ENCODE assay signal across 33 cellular contexts in genomic region chr16:79159650-79160049, GRCh38.
"Had no signal": no experiment of that assay in that cellular context is flagged by ENCODE, and none has a peak within 500 bp of the region (broad histone marks: within the 10 kb centered on the region; RNA-seq: fewer than 3 reads in every experiment).

No MANE protein-coding gene starts in this region.

- H3K27ac ChIP-seq: adrenal gland, body of pancreas, brain microvascular endothelial cell, breast epithelium, VCaP had no signal

- H3K4me3 Mint-ChIP-seq: activated B cell treated with CpG ODN at 0.5 μM for 24 hours; activated CD4-positive, alpha-beta memory T cell treated with anti-CD3 and anti-CD28 coated beads for 36 hours; activated CD4-positive, alpha-beta T cell treated with anti-CD3 and anti-CD28 coated beads, Interleukin-2, amount 10 ng/mL, durations not matched to agents 24 days and 14 days; activated CD8-positive, alpha-beta memory T cell treated with anti-CD3 and anti-CD28 coated beads, Interleukin-2, amount 10 ng/mL, durations not matched to agents 7 days and 5 days; activated CD8-positive, alpha-beta T cell treated with anti-CD3 and anti-CD28 coated beads for 36 hours; activated naive CD4-positive, alpha-beta T cell treated with anti-CD3 and anti-CD28 coated beads for 36 hours; activated naive CD8-positive, alpha-beta T cell treated with anti-CD3 and anti-CD28 coated beads for 36 hours; activated T-cell treated with anti-CD3 and anti-CD28 coated beads, Interleukin-2, amount 50 U/mL, for 24 hours; T-helper 1 cell treated with Interleukin-12 subunit alpha and Interleukin-12 subunit beta and Interleukin-4 antibody, amounts not matched to agents 30 μg/mL and 1 μg/mL, for 36 hours; T-helper 2 cell treated with Interferon-gamma antibody and Interleukin-4, amounts not matched to agents 5 μg/mL and 100 μg/mL, for 36 hours had no signal

- H3K36me3 Mint-ChIP-seq: activated CD4-positive, alpha-beta memory T cell treated with anti-CD3 and anti-CD28 coated beads for 36 hours; activated CD8-positive, alpha-beta memory T cell treated with anti-CD3 and anti-CD28 coated beads, Interleukin-2, amount 10 ng/mL, durations not matched to agents 7 days and 5 days; activated naive CD8-positive, alpha-beta T cell treated with anti-CD3 and anti-CD28 coated beads for 36 hours had no signal

- H3K36me3 ChIP-seq: adrenal gland, brain microvascular endothelial cell, breast epithelium had no signal

- ATAC-seq: activated CD8-positive, alpha-beta memory T cell treated with anti-CD3 and anti-CD28 coated beads, Interleukin-2, amount 10 ng/mL, durations not matched to agents 7 days and 5 days; activated CD8-positive, alpha-beta T cell treated with anti-CD3 and anti-CD28 coated beads for 36 hours; activated naive CD4-positive, alpha-beta T cell treated with anti-CD3 and anti-CD28 coated beads, Interleukin-2, amount 50 U/mL, for 72 hours; body of pancreas had no signal

- H3K9me3 ChIP-seq: adrenal gland, body of pancreas, breast epithelium had no signal

- H3K27me3 ChIP-seq: adrenal gland, body of pancreas, brain microvascular endothelial cell, breast epithelium had no signal

- H3K27me3 Mint-ChIP-seq: activated B cell treated with CpG ODN at 0.5 μM for 24 hours; activated CD4-positive, alpha-beta memory T cell treated with anti-CD3 and anti-CD28 coated beads for 36 hours; activated CD4-positive, alpha-beta T cell treated with anti-CD3 and anti-CD28 coated beads, Interleukin-2, amount 10 ng/mL, durations not matched to agents 24 days and 14 days; activated CD8-positive, alpha-beta memory T cell treated with anti-CD3 and anti-CD28 coated beads, Interleukin-2, amount 10 ng/mL, durations not matched to agents 7 days and 5 days; activated T-cell treated with anti-CD3 and anti-CD28 coated beads, Interleukin-2, amount 50 U/mL, for 24 hours had no signal

- DNase-seq: activated B cell treated with CpG ODN at 0.5 μM for 24 hours; activated CD4-positive, alpha-beta memory T cell treated with anti-CD3 and anti-CD28 coated beads for 36 hours; activated CD4-positive, alpha-beta T cell treated with anti-CD3 and anti-CD28 coated beads for 4 hours; activated CD4-positive, alpha-beta T cell treated with anti-CD3 and anti-CD28 coated beads, Interleukin-2, amount 10 ng/mL, durations not matched to agents 24 days and 14 days; activated CD4-positive, alpha-beta T cell treated with anti-CD3 and anti-CD28 coated beads, Interleukin-2, amount 50 U/mL, for 1 hour; activated CD4-positive, alpha-beta T cell treated with anti-CD3 and anti-CD28 coated beads, Interleukin-2, amount 50 U/mL, for 4 hours; activated CD4-positive, CD25-positive, alpha-beta regulatory T cell treated with anti-CD3 and anti-CD28 coated beads, Interleukin-2, amount 50 U/mL, for 72 hours; activated CD8-positive, alpha-beta memory T cell treated with anti-CD3 and anti-CD28 coated beads, Interleukin-2, amount 10 ng/mL, durations not matched to agents 7 days and 5 days; activated CD8-positive, alpha-beta memory T cell treated with anti-CD3 and anti-CD28 coated beads, Interleukin-2, amount 50 U/mL, for 48 hours; activated CD8-positive, alpha-beta T cell treated with anti-CD3 and anti-CD28 coated beads for 36 hours; activated effector memory CD4-positive, alpha-beta T cell treated with Interleukin-2 at 50 U/mL for 16 hours; activated gamma-delta T cell treated with Interleukin-2 at 50 U/mL for 16 hours; activated naive CD4-positive, alpha-beta T cell; activated naive CD4-positive, alpha-beta T cell treated with anti-CD3 and anti-CD28 coated beads for 36 hours; activated naive CD4-positive, alpha-beta T cell treated with anti-CD3 and anti-CD28 coated beads, Interleukin-2, amount 50 U/mL, for 16 hours; activated naive CD8-positive, alpha-beta T cell treated with anti-CD3 and anti-CD28 coated beads for 36 hours; activated T-cell treated with anti-CD3 and anti-CD28 coated beads, Interleukin-2, amount 50 U/mL, for 24 hours; activated T-cell treated with anti-CD3 and anti-CD28 coated beads, Interleukin-2, amount 50 U/mL, for 48 hours; adrenal gland; amniotic stem cell; aorta; body of pancreas; brain microvascular endothelial cell; central memory CD4-positive, alpha-beta T cell; T-helper 1 cell; T-helper 2 cell; T-helper 9 cell had no signal

- H3K4me3 ChIP-seq: adrenal gland, body of pancreas, breast epithelium had no signal

- H3K9me3 Mint-ChIP-seq: activated B cell treated with CpG ODN at 0.5 μM for 24 hours; activated CD4-positive, alpha-beta memory T cell treated with anti-CD3 and anti-CD28 coated beads for 36 hours; activated CD4-positive, alpha-beta T cell treated with anti-CD3 and anti-CD28 coated beads, Interleukin-2, amount 10 ng/mL, durations not matched to agents 24 days and 14 days; activated CD8-positive, alpha-beta T cell treated with anti-CD3 and anti-CD28 coated beads for 36 hours; activated naive CD4-positive, alpha-beta T cell treated with anti-CD3 and anti-CD28 coated beads for 36 hours; activated naive CD4-positive, alpha-beta T cell treated with anti-CD3 and anti-CD28 coated beads, Interleukin-2, amount 50 U/mL, for 72 hours; activated naive CD8-positive, alpha-beta T cell treated with anti-CD3 and anti-CD28 coated beads for 36 hours; activated T-cell treated with anti-CD3 and anti-CD28 coated beads, Interleukin-2, amount 50 U/mL, for 24 hours; activated T-helper 2 cell treated with anti-CD3 and anti-CD28 coated beads, Interferon-gamma antibody, Interleukin-2, Interleukin-4, amounts not matched to agents 10 μg/mL and 5 μg/mL and 100 μg/mL, durations not matched to agents 14 hours and 24 hours and 36 hours; T-helper 1 cell treated with Interleukin-12 subunit alpha and Interleukin-12 subunit beta and Interleukin-4 antibody, amounts not matched to agents 30 μg/mL and 1 μg/mL, for 36 hours; T-helper 2 cell treated with Interferon-gamma antibody and Interleukin-4, amounts not matched to agents 5 μg/mL and 100 μg/mL, for 36 hours had no signal

- H3K4me1 ChIP-seq: adrenal gland, body of pancreas, breast epithelium had no signal

- H3K27ac Mint-ChIP-seq: activated B cell treated with CpG ODN at 0.5 μM for 24 hours; activated CD4-positive, alpha-beta memory T cell treated with anti-CD3 and anti-CD28 coated beads for 36 hours; activated CD4-positive, alpha-beta T cell treated with anti-CD3 and anti-CD28 coated beads, Interleukin-2, amount 10 ng/mL, durations not matched to agents 24 days and 14 days; activated CD8-positive, alpha-beta memory T cell treated with anti-CD3 and anti-CD28 coated beads, Interleukin-2, amount 10 ng/mL, durations not matched to agents 7 days and 5 days; activated CD8-positive, alpha-beta T cell treated with anti-CD3 and anti-CD28 coated beads for 36 hours; activated naive CD4-positive, alpha-beta T cell treated with anti-CD3 and anti-CD28 coated beads for 36 hours; activated naive CD4-positive, alpha-beta T cell treated with anti-CD3 and anti-CD28 coated beads, Interleukin-2, amount 50 U/mL, for 72 hours; activated naive CD8-positive, alpha-beta T cell treated with anti-CD3 and anti-CD28 coated beads for 36 hours; activated T-cell treated with anti-CD3 and anti-CD28 coated beads, Interleukin-2, amount 50 U/mL, for 24 hours; activated T-helper 2 cell treated with anti-CD3 and anti-CD28 coated beads, Interferon-gamma antibody, Interleukin-2, Interleukin-4, amounts not matched to agents 10 μg/mL and 5 μg/mL and 100 μg/mL, durations not matched to agents 14 hours and 24 hours and 36 hours; T-helper 1 cell treated with Interleukin-12 subunit alpha and Interleukin-12 subunit beta and Interleukin-4 antibody, amounts not matched to agents 30 μg/mL and 1 μg/mL, for 36 hours; T-helper 2 cell treated with Interferon-gamma antibody and Interleukin-4, amounts not matched to agents 5 μg/mL and 100 μg/mL, for 36 hours had no signal
